Comparison of ENCODE assay signal across 1 cellular context in genomic region chr4:82430193-82431025, GRCh38.
TF ChIP-seq lines count a peak whose summit lies in the region.

TSS of gene ENOPH1 (plus strand) at chr4:82430590. CDS start at chr4:82430830, 240 bp downstream.
TSS of gene HNRNPDL (minus strand) at chr4:82430462. CDS start at chr4:82429690, 772 bp downstream.

TF ChIP-seq in K562, 482 proteins besides CTCF, POLR2A, EP300 and RAD21 (continued from another document and continues in another):
- no peak for TF ChIP-seq SMAD1 (IDR thresholded peaks at IDR 0.05; ENCODE audit: low read depth, low read length, partially characterized antibody)
- TF ChIP-seq ZBED1 (IDR thresholded peaks at IDR 0.05) = no peak; the same call in 1 of the 2 replicates
- peak; percentile 75; the same call in 1 of the 2 replicates for TF ChIP-seq TOE1 (IDR thresholded peaks at IDR 0.05; ENCODE audit: borderline replicate concordance)
- TF ChIP-seq TOE1 (CRISPR knock-in tag; IDR thresholded peaks at IDR 0.05; ENCODE audit: borderline replicate concordance, low read depth) = peak; percentile 93; the same call in 1 of the 2 replicates
- TF ChIP-seq ETV6 (IDR thresholded peaks at IDR 0.05; ENCODE audit: borderline replicate concordance in 1 of 2, low read depth in 2 of 2, low read length in 1 of 2) = peak in 1 of 2 experiments; percentile 10; a peak in 2 of 4 replicates
- TF ChIP-seq ETV6 (CRISPR knock-in tag; IDR thresholded peaks at IDR 0.05; ENCODE audit: borderline replicate concordance) = 0 out of 2 replicates have a peak, but pooled peaks have one; percentile 26
- no peak for TF ChIP-seq ZFP91 (CRISPR knock-in tag; IDR thresholded peaks at IDR 0.05)
- TF ChIP-seq ZNF76 (CRISPR knock-in tag; IDR thresholded peaks at IDR 0.05; ENCODE audit: borderline replicate concordance) = no peak
- no peak for TF ChIP-seq ZBTB8A (IDR thresholded peaks at IDR 0.05; ENCODE audit: partially characterized antibody)
- TF ChIP-seq NONO (IDR thresholded peaks at IDR 0.05; ENCODE audit: low read depth in 2 of 2, low read length in 1 of 2) = 0 out of 4 replicates have a peak, but pooled peaks of 1 of the 2 experiments have one; percentile 11
- TF ChIP-seq NR2C1 (IDR thresholded peaks at IDR 0.05) = peak; percentile 76
- peak; percentile 73; the same call in 1 of the 2 replicates for TF ChIP-seq NR2C1 (tag; IDR thresholded peaks at IDR 0.05)
- TF ChIP-seq HDGF (IDR thresholded peaks at IDR 0.05) = no peak
- no peak for TF ChIP-seq ZNF408 (CRISPR knock-in tag; IDR thresholded peaks at IDR 0.05; ENCODE audit: low read depth)
- TF ChIP-seq BDP1 (IDR thresholded peaks at IDR 0.05; ENCODE audit: insufficient read depth, insufficient read length) = no peak
- 0 out of 2 replicates have a peak, but pooled peaks have one; percentile 70 for TF ChIP-seq NR1H2 (CRISPR knock-in tag; IDR thresholded peaks at IDR 0.05)
- peak; percentile 94 for TF ChIP-seq MAX (CRISPR knock-in tag; IDR thresholded peaks at IDR 0.05)
- TF ChIP-seq LCOR (CRISPR knock-in tag; IDR thresholded peaks at IDR 0.05) = peak; percentile 68
- peak; percentile 92 for TF ChIP-seq HMGN3 (IDR thresholded peaks at IDR 0.05; ENCODE audit: borderline replicate concordance, extremely low read depth, insufficient read length, low read depth, low read length)
- TF ChIP-seq TCF3 (CRISPR knock-in tag; IDR thresholded peaks at IDR 0.05) = peak; percentile 25; the same call in 1 of the 2 replicates
- peak; percentile 51 for TF ChIP-seq RBBP5 (IDR thresholded peaks at IDR 0.05; ENCODE audit: borderline replicate concordance, insufficient read depth, low read length, poor library complexity, severe bottlenecking)
- TF ChIP-seq ZNF431 (CRISPR knock-in tag; IDR thresholded peaks at IDR 0.05) = 0 out of 2 replicates have a peak, but pooled peaks have one; percentile 39
- no peak; the same call in 1 of the 2 replicates for TF ChIP-seq ZBTB43 (CRISPR knock-in tag; IDR thresholded peaks at IDR 0.05)
- TF ChIP-seq SUPT5H (IDR thresholded peaks at IDR 0.05) = peak; percentile 70
- no peak for TF ChIP-seq JUN (IDR thresholded peaks at IDR 0.05; ENCODE audit: borderline replicate concordance, low read depth, low read length)
- no peak for TF ChIP-seq JUN (CRISPR knock-in tag; IDR thresholded peaks at IDR 0.05; ENCODE audit: borderline replicate concordance)
- TF ChIP-seq ZMIZ1 (IDR thresholded peaks at IDR 0.05; ENCODE audit: low read depth in 2 of 2, low read length in 2 of 2) = no peak
- peak; percentile 70 for TF ChIP-seq RBFOX2 (IDR thresholded peaks at IDR 0.05; ENCODE audit: low read depth, low read length)
- TF ChIP-seq MGA (IDR thresholded peaks at IDR 0.05) = peak; percentile 96
- peak; percentile 82 for TF ChIP-seq GABPA (tag; conservative IDR thresholded peaks at IDR 0.05; ENCODE audit: low read depth)
- TF ChIP-seq ASH1L (IDR thresholded peaks at IDR 0.05; ENCODE audit: borderline replicate concordance, low read depth, partially characterized antibody) = no peak
- peak; percentile 75; the same call in 1 of the 2 replicates for TF ChIP-seq FOXK1 (CRISPR knock-in tag; IDR thresholded peaks at IDR 0.05; ENCODE audit: borderline replicate concordance)
- TF ChIP-seq NR2C2 (CRISPR knock-in tag; IDR thresholded peaks at IDR 0.05) = peak; percentile 63; the same call in 1 of the 2 replicates
- TF ChIP-seq NR2C2 (tag; IDR thresholded peaks at IDR 0.05) = peak; percentile 88
- TF ChIP-seq RBM25 (IDR thresholded peaks at IDR 0.05; ENCODE audit: low read depth, low read length, severe bottlenecking) = peak; percentile 50
- TF ChIP-seq ZBTB11 (CRISPR knock-in tag; IDR thresholded peaks at IDR 0.05) = peak in 1 of 3 experiments; percentile 72; a peak in 3 of 6 replicates
